Comparison of ENCODE assay signal across 1 cellular context in genomic region chr22:23844739-23845202, GRCh38.
TF ChIP-seq lines count a peak whose summit lies in the region.

No MANE protein-coding gene starts in this region.

TF ChIP-seq in H1, 55 proteins besides CTCF, POLR2A, EP300 and RAD21:
- TF ChIP-seq CHD7 (IDR thresholded peaks at IDR 0.05; ENCODE audit: insufficient replicate concordance, low read length) = no peak
- TF ChIP-seq POU5F1 (IDR thresholded peaks at IDR 0.05; ENCODE audit: low read depth, low read length) = no peak
- peak; percentile 20; the same call in 1 of the 2 replicates for TF ChIP-seq KDM1A (IDR thresholded peaks at IDR 0.05; ENCODE audit: borderline replicate concordance, low read length)
